16 cellular contexts compared by ENCODE assay signal in genomic region chr5:128708841-128709240, GRCh38.
"Had no signal": no experiment of that assay in that cellular context is flagged by ENCODE, and none has a peak within 500 bp of the region (broad histone marks: within the 10 kb centered on the region; RNA-seq: fewer than 3 reads in every experiment).

No MANE protein-coding gene starts in this region.

- DNase-seq: activated CD4-positive, alpha-beta T cell treated with anti-CD3 and anti-CD28 coated beads, Interleukin-2, amount 10 ng/mL, durations not matched to agents 7 days and 5 days; activated T-cell treated with anti-CD3 and anti-CD28 coated beads, Interleukin-2, amount 50 U/mL, for 24 hours; aorta; dorsolateral prefrontal cortex; effector memory CD8-positive, alpha-beta T cell; heart right ventricle; lower lobe of right lung; naive thymus-derived CD8-positive, alpha-beta T cell; retina; stimulated activated CD4-positive, alpha-beta T cell treated with anti-CD3 and anti-CD28 coated beads, Interleukin-4, amount 100 ng/mL, for 4 hours; stimulated activated naive CD8-positive, alpha-beta T cell treated with anti-CD3 and anti-CD28 coated beads, Interleukin-15, Interleukin-2, amounts not matched to agents 100 U/mL and 50 U/mL, for 24 hours; SW 1271 had no signal

- ATAC-seq: activated naive CD4-positive, alpha-beta T cell treated with anti-CD3 and anti-CD28 coated beads, Interleukin-2, amount 50 U/mL, for 72 hours; activated T-helper 17 cell treated with anti-CD3 and anti-CD28 coated beads, Interleukin-2, amount 50 U/mL, for 72 hours; effector memory CD8-positive, alpha-beta T cell; heart right ventricle; left lobe of liver; lower lobe of right lung; naive thymus-derived CD8-positive, alpha-beta T cell; stimulated activated naive CD8-positive, alpha-beta T cell treated with anti-CD3 and anti-CD28 coated beads, Interleukin-15, Interleukin-2, amounts not matched to agents 100 U/mL and 50 U/mL, for 24 hours had no signal

- H3K9me3 ChIP-seq: lower lobe of right lung had no signal

- H3K9ac ChIP-seq: neural progenitor cell had no signal

- H3K4me2 ChIP-seq: neural progenitor cell had no signal

- H3K27ac ChIP-seq: dorsolateral prefrontal cortex, heart right ventricle, lower lobe of right lung, neural progenitor cell had no signal

- H3K36me3 ChIP-seq: heart right ventricle, lower lobe of right lung, neural progenitor cell had no signal

- H3K4me1 ChIP-seq: heart right ventricle, lower lobe of right lung, neural progenitor cell had no signal

- H3K27me3 ChIP-seq: dorsolateral prefrontal cortex, heart right ventricle, neural progenitor cell had no signal

- H3K4me3 ChIP-seq: dorsolateral prefrontal cortex, heart right ventricle, lower lobe of right lung, neural progenitor cell had no signal

- H2AFZ ChIP-seq: neural progenitor cell had no signal
